Comparison of ENCODE assay signal across 1 cellular context in the genomic region with DNA sequence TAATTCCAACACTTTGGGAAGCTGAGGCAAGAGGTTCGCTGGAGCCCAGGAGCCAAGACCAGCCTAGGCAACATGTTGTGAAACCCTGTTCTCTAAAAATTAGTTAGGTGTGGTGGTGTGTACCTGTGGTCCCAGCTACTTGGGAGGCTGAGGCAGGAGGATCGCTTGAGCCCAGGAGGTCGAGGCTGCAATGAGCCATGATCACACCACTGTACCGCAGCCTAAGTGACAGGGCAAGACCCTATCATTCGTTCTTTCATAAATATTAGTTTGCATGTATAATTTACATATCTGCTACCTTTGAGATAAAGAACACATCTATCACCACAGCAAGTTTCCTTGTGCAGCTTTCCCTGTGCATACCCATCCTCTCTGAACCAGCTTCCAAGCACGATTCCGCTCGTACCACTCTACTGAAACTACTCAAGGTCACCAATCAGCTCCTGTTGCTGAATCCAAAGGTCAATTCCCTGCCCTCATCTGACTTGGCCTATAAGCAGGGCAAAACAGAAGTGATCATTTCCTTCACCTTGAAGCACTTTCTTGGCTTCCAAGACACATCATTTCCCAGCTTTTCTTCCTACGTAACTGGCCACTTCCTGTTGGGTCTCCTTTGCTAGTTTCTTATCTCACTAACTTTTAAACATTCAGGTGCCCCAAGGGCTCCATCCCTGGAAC.
TF ChIP-seq lines count a peak whose summit lies in the region.

No MANE protein-coding gene starts in this region.

TF ChIP-seq in GM23338, 12 proteins besides CTCF, POLR2A, EP300 and RAD21 (continued from another document):
- no peak for TF ChIP-seq STAT1 (IDR thresholded peaks at IDR 0.05; ENCODE audit: unreplicated experiment)
- TF ChIP-seq POLR2AphosphoS5 (IDR thresholded peaks at IDR 0.05; ENCODE audit: low read depth): no peak
- no peak for TF ChIP-seq ZNF331 (CRISPR knock-in tag; IDR thresholded peaks at IDR 0.05; ENCODE audit: low read depth)
- no peak for TF ChIP-seq EZH2phosphoT487 (IDR thresholded peaks at IDR 0.05; ENCODE audit: unreplicated experiment)
